8 cellular contexts compared by ENCODE assay signal in genomic region chr7:104943502-104944343, GRCh38.
DNase-seq lines count a peak whose midpoint lies in the region; ATAC-seq, FAIRE-seq and TF ChIP-seq lines count a peak whose summit lies in the region.

No MANE protein-coding gene starts in this region.

- no peaks in the 10 kb centered on the region for H3K9me3 ChIP-seq in kidney (ENCODE audit: control insufficient read depth in 1 of 2, low read length in 2 of 2)
- H3K9me3 ChIP-seq in SJCRH30 (replicated peaks): no peaks in the 10 kb centered on the region

- H3K4me3 ChIP-seq in kidney (ENCODE audit: low read length in 2 of 2): peak overlapping the region; percentile 3 to 23
- H3K4me3 ChIP-seq in SJCRH30: no peak overlapping the region

- H3K36me3 ChIP-seq in kidney (ENCODE audit: control insufficient read depth in 1 of 2, insufficient read depth in 2 of 2, low read length in 2 of 2): no peaks in the 10 kb centered on the region
- H3K36me3 ChIP-seq in SJCRH30: no peaks in the 10 kb centered on the region

- peaks cover 12% of the 10 kb centered on the region for H3K36me3 Mint-ChIP-seq in activated naive CD8-positive, alpha-beta T cell treated with anti-CD3 and anti-CD28 coated beads for 36 hours

- H3K4me1 ChIP-seq in kidney (ENCODE audit: control insufficient read depth in 1 of 2, insufficient read depth in 1 of 2, low read depth in 1 of 2, low read length in 2 of 2): peaks cover 27 to 30% of the 10 kb centered on the region in 2 donors
- H3K4me1 ChIP-seq in SJCRH30: no peaks in the 10 kb centered on the region

- H3K27ac Mint-ChIP-seq in activated naive CD8-positive, alpha-beta T cell treated with anti-CD3 and anti-CD28 coated beads for 36 hours: peak overlapping the region; percentile 99

- no peaks in the 10 kb centered on the region for H3K27me3 Mint-ChIP-seq in activated naive CD8-positive, alpha-beta T cell treated with anti-CD3 and anti-CD28 coated beads for 36 hours

- peak; percentile 57 for DNase-seq in activated gamma-delta T cell treated with Interleukin-2 at 50 U/mL for 16 hours
- DNase-seq in activated gamma-delta T cell (lab: John Stamatoyannopoulos, UW): no peak
- DNase-seq in SK-MEL-5 (ENCODE audit: low read depth, low spot score): peak; percentile 71
- DNase-seq in activated naive CD8-positive, alpha-beta T cell treated with anti-CD3 and anti-CD28 coated beads for 36 hours: peak; percentile 81
- peak; percentile 79 for DNase-seq in kidney
- peak; percentile 62 to 77 for DNase-seq in stimulated activated CD4-positive, alpha-beta T cell treated with anti-CD3 and anti-CD28 coated beads, Interleukin-4, amount 100 ng/mL, for 48 hours (ENCODE audit: low read depth in 2 of 2)
- DNase-seq in SJCRH30: no peak

- intact Hi-C loops in kidney (cut with DNase I): no loop called here

- peak overlapping the region; percentile 77 for H3K4me3 Mint-ChIP-seq in activated naive CD8-positive, alpha-beta T cell treated with anti-CD3 and anti-CD28 coated beads for 36 hours

- ATAC-seq in HG03457 (IDR thresholded peaks at IDR 0.05; ENCODE audit: unreplicated experiment): peak; percentile 40

- peaks cover 50% of the 10 kb centered on the region for H3K4me1 Mint-ChIP-seq in activated naive CD8-positive, alpha-beta T cell treated with anti-CD3 and anti-CD28 coated beads for 36 hours

- no peak for FAIRE-seq in kidney (lab: Jason Lieb, UNC)

- H3K9me3 Mint-ChIP-seq in activated naive CD8-positive, alpha-beta T cell treated with anti-CD3 and anti-CD28 coated beads for 36 hours: peaks cover 3% of the 10 kb centered on the region

- no peak for TF ChIP-seq CTCF in kidney (IDR thresholded peaks at IDR 0.05; ENCODE audit: borderline replicate concordance, extremely low read depth, insufficient read depth)

- H3K9ac ChIP-seq in kidney (ENCODE audit: low read length in 2 of 2): peak overlapping the region in 1 of 2 donors; percentile 38

- no peaks in the 10 kb centered on the region for H3K27me3 ChIP-seq in SJCRH30

- H3K27ac ChIP-seq in kidney (ENCODE audit: low read depth in 2 of 2, low read length in 2 of 2) (peak overlapping the region; percentile 83 to 97), SJCRH30 (no peak overlapping the region)

- in situ Hi-C loops in SK-MEL-5 (cut with HindIII; ENCODE audit: low pct_unique_long_range_greater_than_20kb, low sequenced_read_pairs): no loop called here

Comparison
In these comparisons a context has a peak if more than half of its experiments do, and no peak if none do; other contexts are left out.
1. DNase-seq: peak in activated gamma-delta T cell treated with Interleukin-2 at 50 U/mL for 16 hours (single experiment), SK-MEL-5 (single experiment), activated naive CD8-positive, alpha-beta T cell treated with anti-CD3 and anti-CD28 coated beads for 36 hours (single experiment), kidney (single experiment) and stimulated activated CD4-positive, alpha-beta T cell treated with anti-CD3 and anti-CD28 coated beads, Interleukin-4, amount 100 ng/mL, for 48 hours (2 of 2); none in activated gamma-delta T cell (single experiment) and SJCRH30 (0 of 2).